10 cellular contexts compared by ENCODE assay signal in genomic region chr6:133889557-133890301, GRCh38. TPM values are rescaled to one million over a fixed set of nuclear protein-coding genes. Genes with fewer than 3 reads are reported as not detected.
DNase-seq lines count a peak whose midpoint lies in the region; ATAC-seq and TF ChIP-seq lines count a peak whose summit lies in the region.
"Had no signal": no experiment of that assay in that cellular context is flagged by ENCODE, and none has a peak within 500 bp of the region (broad histone marks: within the 10 kb centered on the region; RNA-seq: fewer than 3 reads in every experiment).

No MANE protein-coding gene starts in this region.

- H3K79me2 ChIP-seq in GM23248 (ENCODE audit: insufficient read depth) = no peaks in the 10 kb centered on the region
- H3K79me2 ChIP-seq: parathyroid adenoma had no signal

- no peaks in the 10 kb centered on the region for H3K4me1 ChIP-seq in GM23248 (ENCODE audit: insufficient read depth)
- H3K4me1 ChIP-seq: parathyroid adenoma had no signal

- H3K4me3 ChIP-seq in GM23248 = peak overlapping the region; percentile 68
- H3K4me3 ChIP-seq in retinal pigment epithelial cell (ENCODE audit: low read length) = peak overlapping the region; percentile 52

- no peaks in the 10 kb centered on the region for H3K9me3 ChIP-seq in GM23248 (ENCODE audit: low read depth)

- DNase-seq in GM23248 = peak; percentile 62
- peak; percentile 79 for DNase-seq in hepatic stellate cell (ENCODE audit: low spot score)
- DNase-seq in retinal pigment epithelial cell (ENCODE audit: low read depth) = no peak
- DNase-seq in globus pallidus (ENCODE audit: low spot score) = no peak
- no peak for DNase-seq in activated gamma-delta T cell treated with Interleukin-2 at 50 U/mL for 16 hours

- TF ChIP-seq CTCF in retinal pigment epithelial cell (conservative IDR thresholded peaks at IDR 0.05; ENCODE audit: low read depth, low read length) = peak; percentile 32

- ATAC-seq in HG02938 (IDR thresholded peaks at IDR 0.05; ENCODE audit: unreplicated experiment) (no peak), HG02623 (IDR thresholded peaks at IDR 0.05; ENCODE audit: unreplicated experiment) (no peak)

- peak overlapping the region; percentile 67 for H2AFZ ChIP-seq in GM23248
- H2AFZ ChIP-seq: parathyroid adenoma had no signal

- H3K36me3 ChIP-seq in GM23248 (ENCODE audit: low read depth) = no peaks in the 10 kb centered on the region

- no peaks in the 10 kb centered on the region for H3K9me2 ChIP-seq in GM23248 (ENCODE audit: insufficient read depth)

- in situ Hi-C loops in GM23248 (cut with MboI) = no loop called here

- peak overlapping the region; percentile 18; the same call in 1 of the 2 replicates for H3K27ac ChIP-seq in GM23248
- H3K27ac ChIP-seq in adipose tissue (ENCODE audit: low read depth, low read length) = peak overlapping the region; percentile 40
- H3K27ac ChIP-seq: parathyroid adenoma had no signal

- peak overlapping the region; percentile 67 for H3K9ac ChIP-seq in GM23248
- H3K9ac ChIP-seq: parathyroid adenoma had no signal

- peak overlapping the region; percentile 71 for H3K4me2 ChIP-seq in GM23248 (ENCODE audit: unreplicated experiment)

- no peaks in the 10 kb centered on the region for H3F3A ChIP-seq in GM23248 (ENCODE audit: insufficient read depth)

- no peaks in the 10 kb centered on the region for H4K20me1 ChIP-seq in GM23248 (ENCODE audit: insufficient read depth)

- peaks cover 76% of the 10 kb centered on the region for H3K27me3 ChIP-seq in GM23248 (replicated peaks; ENCODE audit: insufficient read depth)

- WGBS in GM23248 (ENCODE audit: low coverage in 1 of 2, low lambda C conversion rate in 2 of 2, missing lambda C conversion rate in 2 of 2), 2 experiments = 11 to 18% methylated on average over 40 to 53 of the region's 53 CpGs
- WGBS in adipose tissue, 3 donors = 4 to 6% (median 5%) methylated on average over 50 to 53 of the region's 53 CpGs

RNA-seq across cellular contexts. Expression of gene TCF21, which starts 0.8 kb away (rescaled TPM):
- 2.4 and 4.1 TPM in 2 replicates for total RNA-seq in GM23248 (2014; rRNA removed; shearing (Covaris generic))
- 3.8 and 4.0 TPM in 2 replicates for polyA plus RNA-seq in GM23248 (2016; fragmentation: Nextera tagmentation; extraction: Ambion mirVana)
- polyA plus RNA-seq in adipose tissue = 1 to 10 TPM in 2 of 3 donors, under 1 TPM in 1; 0.78 to 7.6 (median 4.3) TPM
- total RNA-seq: activated naive CD4-positive, alpha-beta T cell treated with anti-CD3 and anti-CD28 coated beads, Interleukin-2, amount 50 U/mL, for 72 hours had no signal

Comparison
In these comparisons a context has a peak if more than half of its experiments do, and no peak if none do; other contexts are left out.
1. DNase-seq: peak in GM23248 (single experiment) and hepatic stellate cell (single experiment); none in retinal pigment epithelial cell (single experiment), globus pallidus (single experiment) and activated gamma-delta T cell treated with Interleukin-2 at 50 U/mL for 16 hours (single experiment).